In the genomic region with DNA sequence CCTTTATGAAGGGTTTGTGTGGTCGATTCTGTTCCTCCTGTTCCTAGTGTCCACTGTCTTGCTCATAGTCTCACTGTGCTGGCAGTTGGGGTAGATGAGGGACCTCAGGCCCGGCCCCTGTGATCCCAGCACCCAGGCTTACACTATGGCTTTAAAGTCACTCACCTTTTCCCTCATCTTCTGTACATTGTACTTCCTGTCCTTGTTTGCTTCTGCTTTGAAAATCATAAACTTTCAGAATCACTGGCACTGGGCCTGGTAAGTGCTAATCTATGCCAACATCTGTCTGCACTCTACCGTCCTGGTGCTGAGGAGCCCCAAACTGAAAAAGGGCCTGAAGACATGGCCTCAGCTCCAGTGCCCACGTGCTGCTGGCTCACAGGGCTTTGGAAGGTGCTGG, we compare ENCODE assay signal across 14 cellular contexts. TPM values are rescaled to one million over a fixed set of nuclear protein-coding genes. Genes with fewer than 3 reads are reported as not detected.
A peak's percentile ranks its signal among the peaks of the same experiment; 100 is the strongest.
DNase-seq lines count a peak whose midpoint lies in the region; ATAC-seq and TF ChIP-seq lines count a peak whose summit lies in the region.
"Had no signal": no experiment of that assay in that cellular context is flagged by ENCODE, and none has a peak within 500 bp of the region (broad histone marks: within the 10 kb centered on the region; RNA-seq: fewer than 3 reads in every experiment).

No MANE protein-coding gene starts in this region.

- no peaks in the 10 kb centered on the region for H4K20me1 ChIP-seq in GM23338 (replicated peaks; ENCODE audit: insufficient read depth)
- H4K20me1 ChIP-seq in PC-9 (ENCODE audit: insufficient read depth) = no peaks in the 10 kb centered on the region

- TF ChIP-seq CTCF in GM23338 (conservative IDR thresholded peaks at IDR 0.05; ENCODE audit: low read depth in 2 of 2) (no peak), PC-9 (conservative IDR thresholded peaks at IDR 0.05) (no peak)

- BruUV-seq in PC-9 (replicated peaks; lab: Mats Ljungman, UMichigan) = no TSS peak

- POLR2A ChIA-PET in PC-9 (lab: Charles Lee; ENCODE audit: unreplicated experiment) = no interaction called here

- H3K4me2 ChIP-seq in GM23338 (no peak overlapping the region), PC-9 (no peak overlapping the region)

- H3K27me3 ChIP-seq in GM23338 (ENCODE audit: insufficient read depth) (no peaks in the 10 kb centered on the region), PC-9 (ENCODE audit: insufficient read depth, low read depth) (no peaks in the 10 kb centered on the region)

- H3K4me1 ChIP-seq in GM23338 (ENCODE audit: insufficient read depth) (peaks cover 14% of the 10 kb centered on the region), PC-9 (replicated peaks; ENCODE audit: insufficient read depth) (no peaks in the 10 kb centered on the region)

- CTCF ChIA-PET in PC-9 (lab: Charles Lee) = no interaction called here

- no peaks in the 10 kb centered on the region for H3K9me3 ChIP-seq in PC-9 (ENCODE audit: insufficient read depth, low read depth)

- peak overlapping the region; percentile 25; the same call in 1 of the 2 replicates for H3K27ac Mint-ChIP-seq in GM23338

- H3F3A ChIP-seq in GM23338 (replicated peaks; ENCODE audit: low read depth) (no peaks in the 10 kb centered on the region), PC-9 (ENCODE audit: insufficient read depth, low read depth) (no peaks in the 10 kb centered on the region)

- H3K4me3 Mint-ChIP-seq in GM23338 = no peak overlapping the region; the same call in 2 of the 3 replicates
- H3K4me3 Mint-ChIP-seq: CD4-positive, CD25-positive, alpha-beta regulatory T cell had no signal

- ATAC-seq in GM18909 (IDR thresholded peaks at IDR 0.05; ENCODE audit: poor library complexity, unreplicated experiment) = peak; percentile 57
- ATAC-seq in GM23338 = no peak
- peak; percentile 93 for ATAC-seq in left colon
- ATAC-seq in HG03097 (IDR thresholded peaks at IDR 0.05; ENCODE audit: low FRiP score, unreplicated experiment) = no peak

- no peak for DNase-seq in GM23338 (ENCODE audit: low spot score)
- no peak for DNase-seq in PC-9
- DNase-seq in left colon = peak in 1 of 2 donors; percentile 45
- no peak for DNase-seq in Kasumi-1 (lab: John Stamatoyannopoulos, UW)
- no peak for DNase-seq in NCI-H510A treated with DMSO at 0.1 percent for 48 hours (lab: John Stamatoyannopoulos, UW)
- no peak for DNase-seq in glomerular visceral epithelial cell (ENCODE audit: extremely low spot score)
- DNase-seq: mesendoderm; NCI-H187; stimulated activated CD4-positive, alpha-beta T cell treated with anti-CD3 and anti-CD28 coated beads, Interleukin-15, amount 100 ng/mL, for 24 hours; SW 1271 had no signal

- H3K79me2 ChIP-seq in GM23338 (replicated peaks; ENCODE audit: insufficient read depth) (no peaks in the 10 kb centered on the region), PC-9 (ENCODE audit: low read depth) (no peaks in the 10 kb centered on the region)

- H3K27ac ChIP-seq in GM23338 (ENCODE audit: low read depth) (no peak overlapping the region), PC-9 (no peak overlapping the region)

- H3K4me1 Mint-ChIP-seq in GM23338 = peaks cover 24% of the 10 kb centered on the region

- H3K9me3 Mint-ChIP-seq in GM23338 = no peaks in the 10 kb centered on the region
- H3K9me3 Mint-ChIP-seq: CD4-positive, CD25-positive, alpha-beta regulatory T cell had no signal

- H3K36me3 Mint-ChIP-seq in GM23338 (ENCODE audit: low read depth) = peaks cover 2% of the 10 kb centered on the region; the same call in 1 of the 3 replicates

- H2AFZ ChIP-seq in GM23338 (no peak overlapping the region), PC-9 (peak overlapping the region; percentile 65; the same call in 1 of the 2 replicates)

- peaks cover 2% of the 10 kb centered on the region for H3K27me3 Mint-ChIP-seq in GM23338 (ENCODE audit: insufficient read depth, low read depth, poor library complexity)

- H3K4me3 ChIP-seq in GM23338 (no peak overlapping the region), PC-9 (no peak overlapping the region)

- H3K36me3 ChIP-seq in GM23338 (ENCODE audit: insufficient read depth) (no peaks in the 10 kb centered on the region), PC-9 (ENCODE audit: low read depth) (no peaks in the 10 kb centered on the region)

- intact Hi-C loops in PC-9 (cut with micrococcal nuclease; ENCODE audit: unreplicated experiment) (no loop called here), left colon (cut with DNase I, micrococcal nuclease) (no loop called here)

- H3K9me2 ChIP-seq in GM23338 (ENCODE audit: insufficient read depth) (peaks cover 23% of the 10 kb centered on the region; the same call in 1 of the 2 replicates), PC-9 (ENCODE audit: insufficient read depth) (no peaks in the 10 kb centered on the region)

TF ChIP-seq in GM23338, 12 proteins besides CTCF, POLR2A, EP300 and RAD21 (continues in another document):
- TF ChIP-seq EZH2 (IDR thresholded peaks at IDR 0.05; ENCODE audit: low read depth, unreplicated experiment) = no peak
- TF ChIP-seq, protein P1, sequence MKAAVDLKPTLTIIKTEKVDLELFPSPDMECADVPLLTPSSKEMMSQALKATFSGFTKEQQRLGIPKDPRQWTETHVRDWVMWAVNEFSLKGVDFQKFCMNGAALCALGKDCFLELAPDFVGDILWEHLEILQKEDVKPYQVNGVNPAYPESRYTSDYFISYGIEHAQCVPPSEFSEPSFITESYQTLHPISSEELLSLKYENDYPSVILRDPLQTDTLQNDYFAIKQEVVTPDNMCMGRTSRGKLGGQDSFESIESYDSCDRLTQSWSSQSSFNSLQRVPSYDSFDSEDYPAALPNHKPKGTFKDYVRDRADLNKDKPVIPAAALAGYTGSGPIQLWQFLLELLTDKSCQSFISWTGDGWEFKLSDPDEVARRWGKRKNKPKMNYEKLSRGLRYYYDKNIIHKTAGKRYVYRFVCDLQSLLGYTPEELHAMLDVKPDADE (IDR thresholded peaks at IDR 0.05) = no peak
- TF ChIP-seq, protein P2, sequence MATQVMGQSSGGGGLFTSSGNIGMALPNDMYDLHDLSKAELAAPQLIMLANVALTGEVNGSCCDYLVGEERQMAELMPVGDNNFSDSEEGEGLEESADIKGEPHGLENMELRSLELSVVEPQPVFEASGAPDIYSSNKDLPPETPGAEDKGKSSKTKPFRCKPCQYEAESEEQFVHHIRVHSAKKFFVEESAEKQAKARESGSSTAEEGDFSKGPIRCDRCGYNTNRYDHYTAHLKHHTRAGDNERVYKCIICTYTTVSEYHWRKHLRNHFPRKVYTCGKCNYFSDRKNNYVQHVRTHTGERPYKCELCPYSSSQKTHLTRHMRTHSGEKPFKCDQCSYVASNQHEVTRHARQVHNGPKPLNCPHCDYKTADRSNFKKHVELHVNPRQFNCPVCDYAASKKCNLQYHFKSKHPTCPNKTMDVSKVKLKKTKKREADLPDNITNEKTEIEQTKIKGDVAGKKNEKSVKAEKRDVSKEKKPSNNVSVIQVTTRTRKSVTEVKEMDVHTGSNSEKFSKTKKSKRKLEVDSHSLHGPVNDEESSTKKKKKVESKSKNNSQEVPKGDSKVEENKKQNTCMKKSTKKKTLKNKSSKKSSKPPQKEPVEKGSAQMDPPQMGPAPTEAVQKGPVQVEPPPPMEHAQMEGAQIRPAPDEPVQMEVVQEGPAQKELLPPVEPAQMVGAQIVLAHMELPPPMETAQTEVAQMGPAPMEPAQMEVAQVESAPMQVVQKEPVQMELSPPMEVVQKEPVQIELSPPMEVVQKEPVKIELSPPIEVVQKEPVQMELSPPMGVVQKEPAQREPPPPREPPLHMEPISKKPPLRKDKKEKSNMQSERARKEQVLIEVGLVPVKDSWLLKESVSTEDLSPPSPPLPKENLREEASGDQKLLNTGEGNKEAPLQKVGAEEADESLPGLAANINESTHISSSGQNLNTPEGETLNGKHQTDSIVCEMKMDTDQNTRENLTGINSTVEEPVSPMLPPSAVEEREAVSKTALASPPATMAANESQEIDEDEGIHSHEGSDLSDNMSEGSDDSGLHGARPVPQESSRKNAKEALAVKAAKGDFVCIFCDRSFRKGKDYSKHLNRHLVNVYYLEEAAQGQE (IDR thresholded peaks at IDR 0.05; ENCODE audit: unreplicated experiment) = no peak

RNA-seq across cellular contexts. Expression of a gene that starts 5.7 kb away (rescaled TPM):
- total RNA-seq in GM23338 (2014; rRNA removed; shearing (Covaris generic)) = 4.0 and 5.0 TPM in 2 replicates
- polyA plus RNA-seq in GM23338 (2016; fragmentation: Nextera tagmentation; extraction: Ambion mirVana) = 0.37 TPM in 1 of 2 replicates, not detected in the other
- total RNA-seq in PC-9 (2021) = not detected in 2 replicates
- not detected for total RNA-seq in left colon
- total RNA-seq: osteoblast had no signal

RNA-seq across cellular contexts. Expression of a gene that starts 28.9 kb away (rescaled TPM):
- total RNA-seq in GM23338 (2014; rRNA removed; shearing (Covaris generic)) = 119 and 154 TPM in 2 replicates
- polyA plus RNA-seq in GM23338 (2016; fragmentation: Nextera tagmentation; extraction: Ambion mirVana) = 60.7 and 66.1 TPM in 2 replicates
- 35.5 and 39.3 TPM in 2 replicates for total RNA-seq in PC-9 (2021)
- total RNA-seq in left colon = 10 to 100 TPM; 18.2 to 25.1 TPM
- total RNA-seq: osteoblast had no signal

RNA-seq across cellular contexts. Expression of a gene that starts 40.1 kb away (rescaled TPM):
- 1.2 and 2.9 TPM in 2 replicates for total RNA-seq in GM23338 (2014; rRNA removed; shearing (Covaris generic))
- polyA plus RNA-seq in GM23338 (2016; fragmentation: Nextera tagmentation; extraction: Ambion mirVana) = not detected in 2 replicates
- total RNA-seq in PC-9 (2021) (not detected in 2 replicates), left colon (not detected)
- total RNA-seq: osteoblast had no signal
- polyA plus RNA-seq: CD4-positive, CD25-positive, alpha-beta regulatory T cell had no signal

RNA-seq across cellular contexts. Expression of a gene that starts 56.4 kb away (rescaled TPM):
- total RNA-seq in GM23338 (2014; rRNA removed; shearing (Covaris generic)) = 132 and 141 TPM in 2 replicates
- 108 and 111 TPM in 2 replicates for polyA plus RNA-seq in GM23338 (2016; fragmentation: Nextera tagmentation; extraction: Ambion mirVana)
- total RNA-seq in PC-9 (2021) = 145 and 167 TPM in 2 replicates
- 10 to 100 TPM; 70.1 to 84.4 TPM for total RNA-seq in left colon

Comparison
In these comparisons a context has a peak if more than half of its experiments do, and no peak if none do; other contexts are left out.
1. ATAC-seq: peak in GM18909 (single experiment) and left colon (single experiment); none in GM23338 (single experiment) and HG03097 (single experiment).